8 cellular contexts compared by ENCODE assay signal in genomic region chr1:171251042-171251740, GRCh38. TPM values are rescaled to one million over a fixed set of nuclear protein-coding genes. Genes with fewer than 3 reads are reported as not detected.
DNase-seq lines count a peak whose midpoint lies in the region; ATAC-seq and TF ChIP-seq lines count a peak whose summit lies in the region.

No MANE protein-coding gene starts in this region.

- H3K79me2 ChIP-seq in MM.1S (ENCODE audit: low read length): no peaks in the 10 kb centered on the region

- CTCF ChIA-PET in A673 (lab: Charles Lee): interaction anchor here (1.6 to 1.8 kb wide), 2 partner anchors 63 to 170 kb away, joined by 6 read pairs; partner anchors contain the start of gene FMO4
- CTCF ChIA-PET in activated CD4-positive, alpha-beta T cell treated with anti-CD3 and anti-CD28 coated beads, Interleukin-2, amount 10 ng/mL, durations not matched to agents 7 days and 5 days (lab: Charles Lee): no interaction called here

- no TSS peak for BruUV-seq in A673 (replicated peaks; lab: Mats Ljungman, UMichigan)

- TF ChIP-seq CTCF in A673 (conservative IDR thresholded peaks at IDR 0.05; ENCODE audit: low read depth, low read length): no peak
- no peak for TF ChIP-seq CTCF in MM.1S (IDR thresholded peaks at IDR 0.05; ENCODE audit: low read length)
- no peak for TF ChIP-seq CTCF in esophagus squamous epithelium (IDR thresholded peaks at IDR 0.05)
- TF ChIP-seq CTCF in nephron (IDR thresholded peaks at IDR 0.05; ENCODE audit: unreplicated experiment in 3 of 3): no peak

- peak overlapping the region; percentile 78 for H3K4me3 Mint-ChIP-seq in activated CD4-positive, alpha-beta T cell treated with anti-CD3 and anti-CD28 coated beads, Interleukin-2, amount 10 ng/mL, durations not matched to agents 7 days and 5 days
- peak overlapping the region; percentile 84 to 91 (median 89) for H3K4me3 Mint-ChIP-seq in nephron

- H3K27ac ChIP-seq in A673 (ENCODE audit: low read depth, low read length, poor library complexity, severe bottlenecking) (no peak overlapping the region), MM.1S (ENCODE audit: low read length) (peak overlapping the region; percentile 87), esophagus squamous epithelium (peak overlapping the region in 3 of 4 donors; percentile 39 to 67 (median 62))

- H3K36me3 ChIP-seq in A673 (ENCODE audit: insufficient read depth, low read length, poor library complexity, severe bottlenecking) (no peaks in the 10 kb centered on the region), MM.1S (replicated peaks; ENCODE audit: insufficient read depth, low read length) (no peaks in the 10 kb centered on the region), esophagus squamous epithelium (no peaks in the 10 kb centered on the region)

- no peaks in the 10 kb centered on the region for H4K20me1 ChIP-seq in MM.1S (ENCODE audit: insufficient read depth, low read length)

- H3K36me3 Mint-ChIP-seq in activated CD4-positive, alpha-beta T cell treated with anti-CD3 and anti-CD28 coated beads, Interleukin-2, amount 10 ng/mL, durations not matched to agents 7 days and 5 days (ENCODE audit: low read depth): no peaks in the 10 kb centered on the region
- no peaks in the 10 kb centered on the region for H3K36me3 Mint-ChIP-seq in nephron (ENCODE audit: low read depth)

- H3K9me3 Mint-ChIP-seq in activated CD4-positive, alpha-beta T cell treated with anti-CD3 and anti-CD28 coated beads, Interleukin-2, amount 10 ng/mL, durations not matched to agents 7 days and 5 days: no peaks in the 10 kb centered on the region
- no peaks in the 10 kb centered on the region for H3K9me3 Mint-ChIP-seq in nephron

- no peak for TF ChIP-seq POLR2A in esophagus squamous epithelium (IDR thresholded peaks at IDR 0.05)

- intact Hi-C loops in A673 (cut with micrococcal nuclease; ENCODE audit: unreplicated experiment) (no loop called here), esophagus squamous epithelium (cut with DNase I) (no loop called here)

- H3K9ac ChIP-seq in MM.1S (ENCODE audit: low read length): peak overlapping the region; percentile 69

- POLR2A ChIA-PET in A673 (lab: Charles Lee; ENCODE audit: low non-redundant PET): no interaction called here
- POLR2A ChIA-PET in activated CD4-positive, alpha-beta T cell treated with anti-CD3 and anti-CD28 coated beads, Interleukin-2, amount 10 ng/mL, durations not matched to agents 7 days and 5 days (lab: Charles Lee): no interaction called here

- peak overlapping the region; percentile 90 for H2AFZ ChIP-seq in MM.1S (ENCODE audit: low read length)

- DNase-seq in A673 (ENCODE audit: low spot score): peak; percentile 37
- peak; percentile 83 for DNase-seq in MM.1S
- DNase-seq in activated CD4-positive, alpha-beta T cell treated with anti-CD3 and anti-CD28 coated beads, Interleukin-2, amount 10 ng/mL, durations not matched to agents 7 days and 5 days: peak; percentile 29
- DNase-seq in esophagus squamous epithelium (lab: John Stamatoyannopoulos, UW): no peak
- no peak for DNase-seq in NCI-H1694 treated with DMSO at 0.1 percent for 48 hours (lab: John Stamatoyannopoulos, UW)

- no peak overlapping the region for H3K27ac Mint-ChIP-seq in activated CD4-positive, alpha-beta T cell treated with anti-CD3 and anti-CD28 coated beads, Interleukin-2, amount 10 ng/mL, durations not matched to agents 7 days and 5 days
- H3K27ac Mint-ChIP-seq in nephron: peak overlapping the region; percentile 22 to 66 (median 55)

- peaks cover 10% of the 10 kb centered on the region for H3K4me1 Mint-ChIP-seq in activated CD4-positive, alpha-beta T cell treated with anti-CD3 and anti-CD28 coated beads, Interleukin-2, amount 10 ng/mL, durations not matched to agents 7 days and 5 days
- peaks cover 20% of the 10 kb centered on the region for H3K4me1 Mint-ChIP-seq in nephron

- no peaks in the 10 kb centered on the region for H3K9me2 ChIP-seq in MM.1S (replicated peaks; ENCODE audit: insufficient read depth, low read length)

- H3K9me3 ChIP-seq in A673 (ENCODE audit: low read depth, low read length, poor library complexity, severe bottlenecking) (no peaks in the 10 kb centered on the region), MM.1S (replicated peaks; ENCODE audit: insufficient read depth, low read length) (no peaks in the 10 kb centered on the region), esophagus squamous epithelium (no peaks in the 10 kb centered on the region)

- H3K27me3 Mint-ChIP-seq in activated CD4-positive, alpha-beta T cell treated with anti-CD3 and anti-CD28 coated beads, Interleukin-2, amount 10 ng/mL, durations not matched to agents 7 days and 5 days: peaks cover 46% of the 10 kb centered on the region
- H3K27me3 Mint-ChIP-seq in nephron (ENCODE audit: low read depth): peaks cover 22% of the 10 kb centered on the region

- ATAC-seq in GM19324 (IDR thresholded peaks at IDR 0.05; ENCODE audit: low FRiP score, unreplicated experiment): peak; percentile 52
- ATAC-seq in HG02840 (IDR thresholded peaks at IDR 0.05; ENCODE audit: low FRiP score, unreplicated experiment): no peak

- H3K4me3 ChIP-seq in A673 (ENCODE audit: low read depth, low read length, poor library complexity, severe bottlenecking) (peak overlapping the region; percentile 68), MM.1S (ENCODE audit: low read length) (peak overlapping the region; percentile 64), esophagus squamous epithelium (peak overlapping the region; percentile 42 to 64 (median 58))

- peaks cover 33% of the 10 kb centered on the region for H3F3A ChIP-seq in MM.1S (ENCODE audit: insufficient read depth, low read length)

- H3K27me3 ChIP-seq in A673 (replicated peaks; ENCODE audit: insufficient read depth, low read depth, low read length, poor library complexity) (no peaks in the 10 kb centered on the region), MM.1S (replicated peaks; ENCODE audit: insufficient read depth, low read length) (no peaks in the 10 kb centered on the region), esophagus squamous epithelium (peaks cover 0 to 27% (median 0%) of the 10 kb centered on the region in 4 donors)

- H3K4me1 ChIP-seq in A673 (ENCODE audit: insufficient read depth, low read length, poor library complexity, severe bottlenecking) (peaks cover 4% of the 10 kb centered on the region), MM.1S (ENCODE audit: low read length) (peaks cover 31% of the 10 kb centered on the region), esophagus squamous epithelium (peaks cover 4 to 37% (median 9%) of the 10 kb centered on the region in 3 donors)

- 14 to 16% methylated on average over 12 to 23 of the region's 26 CpGs for WGBS in esophagus squamous epithelium, 2 donors

- H3K4me2 ChIP-seq in MM.1S (ENCODE audit: low read depth, low read length): peak overlapping the region; percentile 94

RNA-seq across cellular contexts. Expression of gene FMO1, which starts 2.9 kb away (rescaled TPM):
- total RNA-seq in A673 (2021): not detected in 2 replicates
- total RNA-seq in activated CD4-positive, alpha-beta T cell treated with anti-CD3 and anti-CD28 coated beads, Interleukin-2, amount 10 ng/mL, durations not matched to agents 7 days and 5 days: not detected
- 1 to 10 TPM in 3 of 4 donors, under 1 TPM in 1; 0.18 to 7.2 (median 2.0) TPM for total RNA-seq in esophagus squamous epithelium

Comparison
In these comparisons a context has a peak if more than half of its experiments do, and no peak if none do; other contexts are left out.
1. DNase-seq: peak in A673 (single experiment), MM.1S (single experiment) and activated CD4-positive, alpha-beta T cell treated with anti-CD3 and anti-CD28 coated beads, Interleukin-2, amount 10 ng/mL, durations not matched to agents 7 days and 5 days (single experiment); none in esophagus squamous epithelium (single experiment) and NCI-H1694 treated with DMSO at 0.1 percent for 48 hours (single experiment).
2. Peak in every context shown above with its lines, with median percentiles within 50 percentile points of each other: H3K4me3 ChIP-seq.